ENCODE assay signal across 8 cellular contexts in genomic region chr6:149234051-149234962, GRCh38.
DNase-seq lines count a peak whose midpoint lies in the region; ATAC-seq lines count a peak whose summit lies in the region.

No MANE protein-coding gene starts in this region.

- no peaks in the 10 kb centered on the region for H3K27me3 Mint-ChIP-seq in effector memory CD8-positive, alpha-beta T cell

- no peak overlapping the region for H3K4me3 ChIP-seq in aorta (ENCODE audit: low read length in 2 of 2)

- H3K27ac Mint-ChIP-seq in effector memory CD8-positive, alpha-beta T cell = peak overlapping the region; percentile 72 to 79

- peaks cover 21 to 27% of the 10 kb centered on the region in 2 donors for H3K4me1 Mint-ChIP-seq in effector memory CD8-positive, alpha-beta T cell (ENCODE audit: low read depth in 2 of 2)

- H3K27me3 ChIP-seq in aorta (ENCODE audit: control insufficient read depth in 1 of 2, insufficient read depth in 2 of 2, low read length in 1 of 2) = no peaks in the 10 kb centered on the region

- H3K27ac ChIP-seq in aorta (ENCODE audit: low read depth in 1 of 2, low read length in 2 of 2) = no peak overlapping the region

- no peaks in the 10 kb centered on the region for H3K4me1 ChIP-seq in aorta (ENCODE audit: control insufficient read depth in 1 of 2, insufficient read depth in 2 of 2, low read length in 2 of 2)

- H3K9me3 Mint-ChIP-seq in effector memory CD8-positive, alpha-beta T cell = peaks cover 0 to 9% of the 10 kb centered on the region in 2 donors

- H3K9me3 ChIP-seq in aorta (ENCODE audit: control insufficient read depth, low read length) = peaks cover 3% of the 10 kb centered on the region

- H3K36me3 ChIP-seq in aorta (ENCODE audit: control insufficient read depth in 1 of 2, insufficient read depth in 2 of 2, low read length in 1 of 2) = no peaks in the 10 kb centered on the region

- H3K36me3 Mint-ChIP-seq in effector memory CD8-positive, alpha-beta T cell (ENCODE audit: insufficient read depth) = no peaks in the 10 kb centered on the region

- peak overlapping the region; percentile 31 to 45 for H3K4me3 Mint-ChIP-seq in effector memory CD8-positive, alpha-beta T cell

- intact Hi-C loops in aorta (cut with DNase I) = no loop called here

- peak; percentile 83 for DNase-seq in M059J (ENCODE audit: low read depth)
- peak; percentile 23 to 31 for DNase-seq in activated CD4-positive, alpha-beta T cell treated with anti-CD3 and anti-CD28 coated beads, Interleukin-2, amount 50 U/mL, for 4 hours
- no peak for DNase-seq in effector memory CD8-positive, alpha-beta T cell
- DNase-seq in stimulated activated CD8-positive, alpha-beta memory T cell treated with anti-CD3 and anti-CD28 coated beads, Interleukin-4, amount 100 ng/mL, for 24 hours (ENCODE audit: low read depth) = peak; percentile 14
- no peak for DNase-seq in GM19240 (ENCODE audit: insufficient read length, low spot score)
- no peak for DNase-seq in NCI-H748 treated with DMSO at 0.1 percent for 48 hours (lab: John Stamatoyannopoulos, UW)
- DNase-seq in aorta = no peak
- no peak for DNase-seq in activated gamma-delta T cell (lab: John Stamatoyannopoulos, UW)

- 83% methylated on average over 7 of the region's 7 CpGs for WGBS in aorta, 2 donors

- peak; percentile 73 for ATAC-seq in effector memory CD8-positive, alpha-beta T cell (replicated peaks)
- no peak for ATAC-seq in aorta (ENCODE audit: low FRiP score)

Comparison
In these comparisons a context has a peak if more than half of its experiments do, and no peak if none do; other contexts are left out.
1. DNase-seq: peak in M059J (single experiment), activated CD4-positive, alpha-beta T cell treated with anti-CD3 and anti-CD28 coated beads, Interleukin-2, amount 50 U/mL, for 4 hours (2 of 2) and stimulated activated CD8-positive, alpha-beta memory T cell treated with anti-CD3 and anti-CD28 coated beads, Interleukin-4, amount 100 ng/mL, for 24 hours (single experiment); none in effector memory CD8-positive, alpha-beta T cell (0 of 3), GM19240 (single experiment), NCI-H748 treated with DMSO at 0.1 percent for 48 hours (single experiment), aorta (0 of 2) and activated gamma-delta T cell (single experiment).